ENCODE assay signal across 28 cellular contexts in genomic region chr18:44111337-44111736, GRCh38.
DNase-seq lines count a peak whose midpoint lies in the region; ATAC-seq, FAIRE-seq and TF ChIP-seq lines count a peak whose summit lies in the region.
"Had no signal": no experiment of that assay in that cellular context is flagged by ENCODE, and none has a peak within 500 bp of the region (broad histone marks: within the 10 kb centered on the region; RNA-seq: fewer than 3 reads in every experiment).

No MANE protein-coding gene starts in this region.

- TF ChIP-seq CTCF in SK-N-SH (IDR thresholded peaks at IDR 0.05): no peak
- no peak for TF ChIP-seq CTCF in astrocyte (IDR thresholded peaks at IDR 0.05; ENCODE audit: insufficient read depth, low read depth, low read length)
- TF ChIP-seq CTCF in smooth muscle cell (IDR thresholded peaks at IDR 0.05; ENCODE audit: borderline replicate concordance, insufficient read depth, poor library complexity, severe bottlenecking): no peak
- no peak for TF ChIP-seq CTCF in left ventricle myocardium inferior (IDR thresholded peaks at IDR 0.05; ENCODE audit: borderline replicate concordance)

- DNase-seq in SK-N-SH: no peak
- peak; percentile 50 for DNase-seq in astrocyte (ENCODE audit: low read depth)
- peak; percentile 29 for DNase-seq in iris pigment epithelial cell (ENCODE audit: low read depth)
- no peak for DNase-seq in smooth muscle cell (lab: John Stamatoyannopoulos, UW; ENCODE audit: unreplicated experiment)
- DNase-seq in activated naive CD4-positive, alpha-beta T cell treated with Interleukin-2 at 50 U/mL for 16 hours: no peak
- DNase-seq in stimulated activated naive CD4-positive, alpha-beta T cell (lab: John Stamatoyannopoulos, UW): no peak
- no peak for DNase-seq in left ventricle myocardium inferior
- DNase-seq: BE2C; C1 segment of cervical spinal cord; CD4-positive, alpha-beta memory T cell; CD4-positive, CD25-positive, alpha-beta regulatory T cell; CD8-positive, alpha-beta memory T cell; COR-L47; DMS 273 treated with DMSO at 0.1 percent for 48 hours; DMS153; DMS53; DMS79; DND-41; EL; GDM1 had no signal

- no peak for TF ChIP-seq RAD21 in SK-N-SH (IDR thresholded peaks at IDR 0.05; ENCODE audit: low read length)

- H3K27me3 Mint-ChIP-seq in astrocyte (ENCODE audit: low read depth, unreplicated experiment): no peaks in the 10 kb centered on the region
- H3K27me3 Mint-ChIP-seq: CD4-positive, alpha-beta memory T cell; CD4-positive, CD25-positive, alpha-beta regulatory T cell; CD8-positive, alpha-beta memory T cell had no signal

- H3K9me3 Mint-ChIP-seq in astrocyte (ENCODE audit: unreplicated experiment): no peaks in the 10 kb centered on the region
- H3K9me3 Mint-ChIP-seq: CD14-positive monocyte had no signal

- no peaks in the 10 kb centered on the region for H3F3A ChIP-seq in SK-N-SH (replicated peaks; ENCODE audit: insufficient read depth)
- H3F3A ChIP-seq in smooth muscle cell (ENCODE audit: low read depth): no peaks in the 10 kb centered on the region

- no peak overlapping the region for H3K4me3 Mint-ChIP-seq in astrocyte (ENCODE audit: unreplicated experiment)
- H3K4me3 Mint-ChIP-seq: CD14-positive monocyte; CD4-positive, alpha-beta memory T cell; CD4-positive, CD25-positive, alpha-beta regulatory T cell; CD8-positive, alpha-beta memory T cell had no signal

- H3K9me3 ChIP-seq in SK-N-SH (no peaks in the 10 kb centered on the region), astrocyte (ENCODE audit: insufficient read depth, low read depth, low read length) (no peaks in the 10 kb centered on the region), smooth muscle cell (replicated peaks; ENCODE audit: low read depth) (no peaks in the 10 kb centered on the region), left ventricle myocardium inferior (replicated peaks) (no peaks in the 10 kb centered on the region)
- H3K9me3 ChIP-seq: A549, BE2C, BLaER1 had no signal

- no peaks in the 10 kb centered on the region for H3K36me3 Mint-ChIP-seq in astrocyte (ENCODE audit: low read depth, unreplicated experiment)
- H3K36me3 Mint-ChIP-seq: CD14-positive monocyte; CD4-positive, alpha-beta memory T cell; CD4-positive, CD25-positive, alpha-beta regulatory T cell; CD8-positive, alpha-beta memory T cell had no signal

- H3K4me1 ChIP-seq in SK-N-SH (ENCODE audit: control insufficient read depth in 1 of 2, insufficient read depth in 2 of 2, low read depth in 1 of 2, low read length in 1 of 2): no peaks in the 10 kb centered on the region
- no peaks in the 10 kb centered on the region for H3K4me1 ChIP-seq in astrocyte (ENCODE audit: insufficient read depth, low read length)
- H3K4me1 ChIP-seq in smooth muscle cell (ENCODE audit: low read depth): no peaks in the 10 kb centered on the region
- no peaks in the 10 kb centered on the region for H3K4me1 ChIP-seq in left ventricle myocardium inferior
- H3K4me1 ChIP-seq: A549, BE2C, BLaER1 had no signal

- no peak overlapping the region for H3K27ac Mint-ChIP-seq in astrocyte (ENCODE audit: unreplicated experiment)
- H3K27ac Mint-ChIP-seq: CD14-positive monocyte; CD4-positive, alpha-beta memory T cell; CD4-positive, CD25-positive, alpha-beta regulatory T cell; CD8-positive, alpha-beta memory T cell had no signal

- no peak for TF ChIP-seq EP300 in SK-N-SH (IDR thresholded peaks at IDR 0.05; ENCODE audit: borderline replicate concordance in 1 of 2, low read depth in 1 of 2, low read length in 1 of 2)

- intact Hi-C loops in left ventricle myocardium inferior (cut with micrococcal nuclease): no loop called here

- POLR2A ChIA-PET in SK-N-SH (lab: Yijun Ruan, JAX): no interaction called here

- no peaks in the 10 kb centered on the region for H3K79me2 ChIP-seq in SK-N-SH (ENCODE audit: insufficient read depth)
- no peaks in the 10 kb centered on the region for H3K79me2 ChIP-seq in astrocyte (ENCODE audit: insufficient read depth, low read length)
- H3K79me2 ChIP-seq in smooth muscle cell (ENCODE audit: low read depth): no peaks in the 10 kb centered on the region

- H4K20me1 ChIP-seq in SK-N-SH (ENCODE audit: insufficient read depth): no peaks in the 10 kb centered on the region
- H4K20me1 ChIP-seq in astrocyte (ENCODE audit: insufficient read depth, low read length): no peaks in the 10 kb centered on the region
- H4K20me1 ChIP-seq in smooth muscle cell (ENCODE audit: low read depth): no peaks in the 10 kb centered on the region
- H4K20me1 ChIP-seq: BLaER1 had no signal

- CTCF ChIA-PET in SK-N-SH (lab: Yijun Ruan, JAX): interaction anchor here (1.0 to 1.7 kb wide), 2 partner anchors 19 to 490 kb away, joined by 3 to 7 read pairs; no protein-coding TSS in a partner anchor

- H3K27me3 ChIP-seq in SK-N-SH (ENCODE audit: insufficient read depth) (no peaks in the 10 kb centered on the region), astrocyte (ENCODE audit: insufficient read depth, low read length) (no peaks in the 10 kb centered on the region), smooth muscle cell (ENCODE audit: low read depth) (peaks cover 20% of the 10 kb centered on the region), left ventricle myocardium inferior (ENCODE audit: low read depth) (no peaks in the 10 kb centered on the region)
- H3K27me3 ChIP-seq: BE2C, BLaER1 had no signal

- H3K4me1 Mint-ChIP-seq in astrocyte (ENCODE audit: low read depth, unreplicated experiment): no peaks in the 10 kb centered on the region
- H3K4me1 Mint-ChIP-seq: CD14-positive monocyte; CD4-positive, alpha-beta memory T cell; CD4-positive, CD25-positive, alpha-beta regulatory T cell; CD8-positive, alpha-beta memory T cell had no signal

- H3K9me2 ChIP-seq in SK-N-SH: no peaks in the 10 kb centered on the region

- no peak for ATAC-seq in SK-N-SH treated with all-trans-retinoic acid at 6 μM for 48 hours
- ATAC-seq: A549, GM12878 had no signal

- H3K27ac ChIP-seq in SK-N-SH (ENCODE audit: low read depth in 2 of 2, low read length in 1 of 2): no peak overlapping the region
- H3K27ac ChIP-seq in astrocyte (ENCODE audit: low read depth, low read length): no peak overlapping the region
- no peak overlapping the region for H3K27ac ChIP-seq in smooth muscle cell (ENCODE audit: low read depth)
- no peak overlapping the region for H3K27ac ChIP-seq in left ventricle myocardium inferior (replicated peaks)
- H3K27ac ChIP-seq: 22Rv1, A549, BLaER1 had no signal

- H3K4me3 ChIP-seq in SK-N-SH (ENCODE audit: low read depth in 2 of 2, low read length in 1 of 2) (no peak overlapping the region), astrocyte (ENCODE audit: insufficient read depth, low read depth, low read length) (no peak overlapping the region), smooth muscle cell (no peak overlapping the region), left ventricle myocardium inferior (no peak overlapping the region)
- H3K4me3 ChIP-seq: A549, BLaER1, GM12878 had no signal

- no peak overlapping the region for H3K4me2 ChIP-seq in SK-N-SH
- no peak overlapping the region for H3K4me2 ChIP-seq in astrocyte (ENCODE audit: low read length)
- H3K4me2 ChIP-seq in smooth muscle cell: peak overlapping the region; percentile 6
- H3K4me2 ChIP-seq: A549, BLaER1 had no signal

- FAIRE-seq in astrocyte (lab: Jason Lieb, UNC): no peak
- FAIRE-seq: A549, GM12878, GM12892, GM18507 had no signal

- H3K36me3 ChIP-seq in SK-N-SH (replicated peaks in 1 of 2; ENCODE audit: control insufficient read depth in 1 of 2, insufficient read depth in 2 of 2, low read length in 1 of 2) (no peaks in the 10 kb centered on the region), astrocyte (ENCODE audit: insufficient read depth, low read length) (no peaks in the 10 kb centered on the region), smooth muscle cell (ENCODE audit: low read depth) (no peaks in the 10 kb centered on the region), left ventricle myocardium inferior (no peaks in the 10 kb centered on the region)
- H3K36me3 ChIP-seq: BE2C, BLaER1 had no signal

- H2AFZ ChIP-seq in SK-N-SH (ENCODE audit: low read depth): no peak overlapping the region
- H2AFZ ChIP-seq in astrocyte (ENCODE audit: low read depth, low read length): no peak overlapping the region
- no peak overlapping the region for H2AFZ ChIP-seq in smooth muscle cell (ENCODE audit: low read depth)

- no peak overlapping the region for H3K9ac ChIP-seq in SK-N-SH
- no peak overlapping the region for H3K9ac ChIP-seq in astrocyte (ENCODE audit: low read length)
- no peak overlapping the region for H3K9ac ChIP-seq in smooth muscle cell (ENCODE audit: low read depth)
- H3K9ac ChIP-seq: BLaER1 had no signal

TF ChIP-seq in SK-N-SH treated with all-trans-retinoic acid at 6 μM for 48 hours, 23 proteins besides CTCF, POLR2A, EP300 and RAD21 (continues in another document):
- no peak for TF ChIP-seq POU6F1 (CRISPR knock-in tag; IDR thresholded peaks at IDR 0.05; ENCODE audit: borderline replicate concordance, low read depth)
- peak; percentile 50; the same call in 1 of the 2 replicates for TF ChIP-seq ISL1 (CRISPR knock-in tag; IDR thresholded peaks at IDR 0.05)

TF ChIP-seq in SK-N-SH, 30 proteins besides CTCF, POLR2A, EP300 and RAD21 (continues in another document):
- no peak for TF ChIP-seq TCF12 (IDR thresholded peaks at IDR 0.05)
- TF ChIP-seq FOXJ3 (CRISPR knock-in tag; IDR thresholded peaks at IDR 0.05): no peak
- TF ChIP-seq REST (IDR thresholded peaks at IDR 0.05; ENCODE audit: low read depth, low read length): no peak
- no peak for TF ChIP-seq RXRA (IDR thresholded peaks at IDR 0.05; ENCODE audit: borderline replicate concordance, low read depth)
- TF ChIP-seq TAF1 (IDR thresholded peaks at IDR 0.05; ENCODE audit: borderline replicate concordance, low read depth, low read length): no peak

Comparison
In these comparisons a context has a peak if more than half of its experiments do, and no peak if none do; other contexts are left out.
1. DNase-seq: peak in astrocyte (single experiment) and iris pigment epithelial cell (single experiment); none in SK-N-SH (single experiment), smooth muscle cell (single experiment), activated naive CD4-positive, alpha-beta T cell treated with Interleukin-2 at 50 U/mL for 16 hours (single experiment), stimulated activated naive CD4-positive, alpha-beta T cell (0 of 6) and left ventricle myocardium inferior (single experiment).